ENCODE assay signal across 17 cellular contexts in the genomic region with DNA sequence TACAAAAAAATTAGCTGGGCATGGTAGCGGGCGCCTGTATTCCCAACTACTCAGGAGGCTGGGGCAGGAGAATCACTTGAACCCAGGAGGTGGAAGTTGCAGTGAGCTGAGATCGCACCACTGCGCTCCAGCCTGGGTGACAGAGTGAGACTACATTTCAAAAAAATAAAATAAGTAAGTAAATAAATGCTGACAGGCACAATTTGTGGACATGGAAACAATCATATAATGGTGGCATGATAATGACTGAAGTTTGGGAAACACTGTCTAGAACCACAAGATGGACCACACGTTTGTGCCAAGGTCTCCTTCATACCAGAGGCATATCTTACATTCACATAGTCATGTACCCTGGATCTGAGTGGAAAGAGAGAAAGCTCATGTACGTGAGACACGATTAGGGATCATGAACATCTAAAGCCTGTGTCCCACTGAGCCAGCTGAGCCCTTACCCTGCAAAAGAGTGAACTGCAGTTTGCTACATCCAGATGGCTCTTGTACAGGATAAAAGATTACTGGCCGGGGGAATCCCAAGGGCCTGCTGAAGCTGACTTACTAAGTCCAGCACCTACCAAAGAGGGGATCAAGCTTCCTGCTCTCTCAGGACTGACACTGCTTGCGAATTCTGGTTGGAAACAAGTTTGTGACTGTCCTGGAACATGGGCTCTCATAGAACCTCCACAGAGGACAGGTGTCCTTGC.
DNase-seq lines count a peak whose midpoint lies in the region; ATAC-seq, FAIRE-seq and TF ChIP-seq lines count a peak whose summit lies in the region.
"Had no signal": no experiment of that assay in that cellular context is flagged by ENCODE, and none has a peak within 500 bp of the region (broad histone marks: within the 10 kb centered on the region; RNA-seq: fewer than 3 reads in every experiment).

No MANE protein-coding gene starts in this region.

- DNase-seq in D341Med (ENCODE audit: low spot score) = peak; percentile 87
- peak; percentile 26 for DNase-seq in NCI-H524 treated with DMSO at 0.1 percent for 48 hours (lab: John Stamatoyannopoulos, UW)
- DNase-seq in K562 (ENCODE audit: extremely low read depth in 1 of 4, low spot score in 3 of 4) = no peak
- DNase-seq in HUDEP-2 (lab: John Stamatoyannopoulos, UW; ENCODE audit: unreplicated experiment in 76 of 76) = no peak
- no peak for DNase-seq in KBM-7
- DNase-seq: BE2C; CD4-positive, alpha-beta memory T cell; DMS53; GF-D8; GM23248; KG1 had no signal

- CTCF ChIA-PET in K562 (lab: Yijun Ruan, JAX; ENCODE audit: low intra/inter-chr PET ratio) = no interaction called here

- H3K4me2 ChIP-seq in K562 (ENCODE audit: insufficient read depth, low read length) = no peak overlapping the region

- POLR2A ChIA-PET in K562 (lab: Yijun Ruan, JAX) = interaction anchor here (0.7 to 1.1 kb wide), 3 partner anchors 10 to 19 kb away, joined by 3 to 5 read pairs (median 3); no protein-coding TSS in a partner anchor

- ATAC-seq in K562 (no peak), HG03520 (IDR thresholded peaks at IDR 0.05; ENCODE audit: unreplicated experiment) (no peak), GM21619 (IDR thresholded peaks at IDR 0.05; ENCODE audit: unreplicated experiment) (no peak)
- ATAC-seq: HCT116 had no signal

- no peak overlapping the region for H3K27ac ChIP-seq in K562 (ENCODE audit: extremely low read depth, low read depth, low read length)
- H3K27ac ChIP-seq: C4-2B, GM23248 had no signal

- no peaks in the 10 kb centered on the region for H4K20me1 ChIP-seq in K562 (replicated peaks; ENCODE audit: control insufficient read depth, insufficient read depth, low read length)

- in situ Hi-C loops in K562 (cut with MboI) (no loop called here), KBM-7 (cut with MboI; ENCODE audit: low pct_unique_long_range_greater_than_20kb, low sequenced_read_pairs) (no loop called here)

- no peaks in the 10 kb centered on the region for H3K27me3 ChIP-seq in K562 (ENCODE audit: control insufficient read depth in 2 of 2, insufficient read depth in 2 of 2, low read length in 2 of 2)
- H3K27me3 ChIP-seq: BE2C had no signal

- H3K36me3 ChIP-seq in K562 (ENCODE audit: control insufficient read depth, insufficient read depth, low read length) = peaks cover 60% of the 10 kb centered on the region; the same call in 2 of the 3 replicates

- H3K79me2 ChIP-seq in K562 (ENCODE audit: control insufficient read depth, insufficient read depth, low read length) = no peaks in the 10 kb centered on the region

- no peak overlapping the region for H3K4me3 ChIP-seq in K562
- H3K4me3 ChIP-seq: GM23248 had no signal

- no TSS peak for BruUV-seq in K562 (replicated peaks; lab: Mats Ljungman, UMichigan)

- no peak overlapping the region for H3K9ac ChIP-seq in K562 (ENCODE audit: insufficient read depth in 1 of 2, low read depth in 2 of 2, low read length in 2 of 2)
- H3K9ac ChIP-seq: GM23248 had no signal

- TF ChIP-seq RAD21 in K562 (CRISPR knock-in tag; conservative IDR thresholded peaks at IDR 0.05 in 1 of 2, IDR thresholded peaks at IDR 0.05 in 1 of 2) = no peak

- TF ChIP-seq EP300 in K562 (IDR thresholded peaks at IDR 0.05; ENCODE audit: low read length) = no peak

- no peaks in the 10 kb centered on the region for H3K9me3 ChIP-seq in K562 (replicated peaks; ENCODE audit: control insufficient read depth, insufficient read depth, low read depth, low read length)
- H3K9me3 ChIP-seq: BE2C had no signal

- no peaks in the 10 kb centered on the region for H3K4me1 ChIP-seq in K562 (replicated peaks in 1 of 2; ENCODE audit: control insufficient read depth in 2 of 2, insufficient read depth in 2 of 2, low read length in 2 of 2)

- H2AFZ ChIP-seq in K562 (ENCODE audit: low read depth, low read length) = no peak overlapping the region
- H2AFZ ChIP-seq: GM23248 had no signal

- H3K9me1 ChIP-seq in K562 (ENCODE audit: control insufficient read depth, insufficient read depth, low read length) = peaks cover 5% of the 10 kb centered on the region

- no peak for TF ChIP-seq CTCF in K562 (IDR thresholded peaks at IDR 0.05 in 2 of 3, conservative IDR thresholded peaks at IDR 0.05 in 1 of 3; ENCODE audit: insufficient read depth in 2 of 3, low read depth in 1 of 3, low read length in 3 of 3)

- WGBS in K562 (ENCODE audit: insufficient coverage, low coverage, missing lambda C conversion rate) = 88% methylated on average over 9 of the region's 9 CpGs

- no peak for TF ChIP-seq POLR2A in K562 (conservative IDR thresholded peaks at IDR 0.05)

- intact Hi-C loops in K562 (cut with micrococcal nuclease) = no loop called here

- FAIRE-seq in K562 (lab: Jason Lieb, UNC) = no peak
- FAIRE-seq: A204.1, H54 had no signal

TF ChIP-seq in K562, 482 proteins besides CTCF, POLR2A, EP300 and RAD21:
- TF ChIP-seq MAFK (IDR thresholded peaks at IDR 0.05; ENCODE audit: low read length) (peak; percentile 63), MAFG (tag; conservative IDR thresholded peaks at IDR 0.05) (peak; percentile 77), MAFF (IDR thresholded peaks at IDR 0.05; ENCODE audit: low read length) (peak; percentile 59), C11orf30 (IDR thresholded peaks at IDR 0.05; ENCODE audit: low read depth) (peak; percentile 75), ZNF316 (IDR thresholded peaks at IDR 0.05) (peak; percentile 86)
- TF ChIP-seq, protein P1, sequence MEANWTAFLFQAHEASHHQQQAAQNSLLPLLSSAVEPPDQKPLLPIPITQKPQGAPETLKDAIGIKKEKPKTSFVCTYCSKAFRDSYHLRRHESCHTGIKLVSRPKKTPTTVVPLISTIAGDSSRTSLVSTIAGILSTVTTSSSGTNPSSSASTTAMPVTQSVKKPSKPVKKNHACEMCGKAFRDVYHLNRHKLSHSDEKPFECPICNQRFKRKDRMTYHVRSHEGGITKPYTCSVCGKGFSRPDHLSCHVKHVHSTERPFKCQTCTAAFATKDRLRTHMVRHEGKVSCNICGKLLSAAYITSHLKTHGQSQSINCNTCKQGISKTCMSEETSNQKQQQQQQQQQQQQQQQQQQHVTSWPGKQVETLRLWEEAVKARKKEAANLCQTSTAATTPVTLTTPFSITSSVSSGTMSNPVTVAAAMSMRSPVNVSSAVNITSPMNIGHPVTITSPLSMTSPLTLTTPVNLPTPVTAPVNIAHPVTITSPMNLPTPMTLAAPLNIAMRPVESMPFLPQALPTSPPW (CRISPR knock-in tag; IDR thresholded peaks at IDR 0.05) = no peak

Comparison
In these comparisons a context has a peak if more than half of its experiments do, and no peak if none do; other contexts are left out.
1. DNase-seq: peak in D341Med (single experiment) and NCI-H524 treated with DMSO at 0.1 percent for 48 hours (single experiment); none in K562 (0 of 4), HUDEP-2 (0 of 76) and KBM-7 (single experiment).